Comparison of ENCODE assay signal across 9 cellular contexts in genomic region chr20:37406010-37406998, GRCh38.
A peak's percentile ranks its signal among the peaks of the same experiment; 100 is the strongest.
DNase-seq lines count a peak whose midpoint lies in the region; ATAC-seq and TF ChIP-seq lines count a peak whose summit lies in the region.
"Had no signal": no experiment of that assay in that cellular context is flagged by ENCODE, and none has a peak within 500 bp of the region (broad histone marks: within the 10 kb centered on the region; RNA-seq: fewer than 3 reads in every experiment).

No MANE protein-coding gene starts in this region.

- H2AFZ ChIP-seq in fibroblast of lung (ENCODE audit: low read length) = peak overlapping the region; percentile 61

- H3K27me3 ChIP-seq in BJ (ENCODE audit: control insufficient read depth, insufficient read depth, low read length) (peaks cover 10% of the 10 kb centered on the region), fibroblast of lung (ENCODE audit: control insufficient read depth, insufficient read depth, low read length) (peaks cover 22% of the 10 kb centered on the region), vagina (no peaks in the 10 kb centered on the region)
- H3K27me3 ChIP-seq: uterus had no signal

- CTCF ChIA-PET in BJ (lab: Yijun Ruan, JAX) = no interaction called here

- TF ChIP-seq POLR2A in GM18505 (IDR thresholded peaks at IDR 0.05; ENCODE audit: borderline replicate concordance, extremely low read depth, insufficient read depth, insufficient read length) (peak; percentile 64), vagina (IDR thresholded peaks at IDR 0.05) (no peak)

- no peaks in the 10 kb centered on the region for H3K79me2 ChIP-seq in fibroblast of lung (ENCODE audit: control insufficient read depth, insufficient read depth, low read length)

- no peak for ATAC-seq in GM18505 (IDR thresholded peaks at IDR 0.05; ENCODE audit: unreplicated experiment)
- ATAC-seq in HG02938 (IDR thresholded peaks at IDR 0.05; ENCODE audit: unreplicated experiment) = no peak

- no peak for TF ChIP-seq CTCF in BJ (IDR thresholded peaks at IDR 0.05; ENCODE audit: insufficient read depth, low read depth, low read length)
- no peak for TF ChIP-seq CTCF in fibroblast of lung (conservative IDR thresholded peaks at IDR 0.05 in 1 of 2, IDR thresholded peaks at IDR 0.05 in 1 of 2; ENCODE audit: low read depth in 1 of 2, low read length in 2 of 2)
- no peak for TF ChIP-seq CTCF in vagina (IDR thresholded peaks at IDR 0.05)

- H3K36me3 ChIP-seq in BJ (ENCODE audit: control insufficient read depth, insufficient read depth, low read length) (peaks cover 22% of the 10 kb centered on the region), fibroblast of lung (ENCODE audit: control insufficient read depth, insufficient read depth, low read length) (peaks cover 9% of the 10 kb centered on the region), vagina (peaks cover 0 to 22% of the 10 kb centered on the region in 2 donors)
- H3K36me3 ChIP-seq: uterus had no signal

- H3K4me1 ChIP-seq in fibroblast of lung (ENCODE audit: control insufficient read depth, extremely low read depth, insufficient read depth, low read length) (no peaks in the 10 kb centered on the region), vagina (peaks cover 31% of the 10 kb centered on the region)

- H3K4me3 ChIP-seq in BJ (ENCODE audit: low read depth, low read length) (peak overlapping the region; percentile 33), fibroblast of lung (replicated peaks in 1 of 4; ENCODE audit: control extremely low read depth in 1 of 4, insufficient read depth in 1 of 4, low read depth in 3 of 4, low read length in 4 of 4) (peak overlapping the region; percentile 30 to 52 (median 48)), vagina (peak overlapping the region; percentile 26 to 40)

- no peaks in the 10 kb centered on the region for H3K9me3 ChIP-seq in fibroblast of lung (ENCODE audit: control insufficient read depth, insufficient read depth, low read depth, low read length)
- H3K9me3 ChIP-seq in vagina = no peaks in the 10 kb centered on the region
- H3K9me3 ChIP-seq: uterus had no signal

- peak overlapping the region; percentile 89 for H3K4me2 ChIP-seq in fibroblast of lung (ENCODE audit: extremely low read depth, insufficient read depth, low read length)

- H3K9ac ChIP-seq in fibroblast of lung (ENCODE audit: insufficient read depth, low read length) = no peak overlapping the region

- DNase-seq in BJ (ENCODE audit: low read depth) = no peak
- DNase-seq in NCI-H2029 treated with DMSO at 0.1 percent for 48 hours (lab: John Stamatoyannopoulos, UW) = peak; percentile 21
- DNase-seq in activated CD8-positive, alpha-beta memory T cell treated with anti-CD3 and anti-CD28 coated beads, Interleukin-2, amount 50 U/mL, for 4 hours = peak; percentile 30
- peak in 1 of 2 donors; percentile 20 for DNase-seq in fibroblast of lung (ENCODE audit: low read depth in 2 of 2)
- peak in 33 of 56 donors; percentile 9 to 69 (median 33) for DNase-seq in nucleus accumbens (lab: John Stamatoyannopoulos, UW)
- DNase-seq in vagina (ENCODE audit: extremely low spot score in 2 of 2) = no peak

- intact Hi-C loops in vagina (cut with DNase I) = no loop called here

- no peaks in the 10 kb centered on the region for H4K20me1 ChIP-seq in fibroblast of lung (ENCODE audit: control insufficient read depth, extremely low read depth, insufficient read depth, low read length)

- no peak overlapping the region for H3K27ac ChIP-seq in fibroblast of lung (ENCODE audit: insufficient read depth, low read length)
- H3K27ac ChIP-seq in vagina = no peak overlapping the region
- H3K27ac ChIP-seq: uterus had no signal

- POLR2A ChIA-PET in BJ (lab: Charles Lee) = no interaction called here

Comparison
In these comparisons a context has a peak if more than half of its experiments do, and no peak if none do; other contexts are left out.
1. DNase-seq: peak in NCI-H2029 treated with DMSO at 0.1 percent for 48 hours (single experiment), activated CD8-positive, alpha-beta memory T cell treated with anti-CD3 and anti-CD28 coated beads, Interleukin-2, amount 50 U/mL, for 4 hours (single experiment) and nucleus accumbens (33 of 56); none in BJ (single experiment) and vagina (0 of 2).
2. Peak in every context shown above with its lines, with median percentiles within 50 percentile points of each other: H3K4me3 ChIP-seq.